8 cellular contexts compared by ENCODE assay signal in the genomic region with DNA sequence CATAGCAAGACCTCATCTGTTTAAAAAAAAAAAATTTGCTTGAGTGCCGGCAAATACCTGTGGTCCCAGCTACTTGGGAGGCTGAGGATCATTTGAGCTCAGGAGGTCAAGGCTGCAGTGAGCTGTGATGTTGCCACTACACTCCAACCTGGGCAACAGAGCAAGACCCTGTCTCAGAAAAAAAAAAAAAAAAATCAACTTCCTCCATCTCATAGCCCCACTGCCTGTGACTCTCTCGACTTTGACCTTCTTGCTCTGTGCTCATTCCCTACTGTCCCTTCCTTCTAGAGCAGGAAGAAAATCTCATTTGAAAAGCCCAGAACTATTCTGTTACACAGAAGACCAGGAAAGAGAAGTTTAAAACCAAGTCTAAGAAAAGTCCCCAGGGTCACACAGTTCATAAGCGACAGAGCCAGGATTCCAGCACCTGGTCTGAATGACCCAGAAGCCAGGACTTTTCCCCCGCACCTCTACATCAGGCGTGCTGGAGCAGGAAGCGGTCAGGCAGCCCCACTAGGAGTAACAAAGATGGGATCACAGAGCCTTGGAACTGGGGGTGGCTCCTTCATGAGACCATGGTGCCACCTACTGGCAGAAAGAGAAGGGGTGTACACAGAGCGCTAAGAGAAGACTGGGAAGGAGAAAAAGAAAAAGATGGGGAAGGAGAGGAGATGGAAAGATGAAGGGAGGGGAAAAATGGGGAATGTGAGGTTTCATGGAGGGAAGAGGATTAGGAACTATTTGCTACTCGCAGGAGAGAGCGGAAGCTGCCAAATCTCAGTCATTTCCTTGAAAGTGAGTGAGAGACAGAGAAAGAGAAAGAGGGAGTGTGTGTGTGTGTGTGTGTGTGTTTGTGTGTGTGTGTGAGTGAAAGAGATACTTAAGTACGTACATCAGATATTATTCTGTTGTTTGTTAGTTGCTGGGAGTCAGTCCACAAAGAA. TPM values are rescaled to one million over a fixed set of nuclear protein-coding genes. Genes with fewer than 3 reads are reported as not detected.
A peak's percentile ranks its signal among the peaks of the same experiment; 100 is the strongest.
DNase-seq lines count a peak whose midpoint lies in the region; ATAC-seq and TF ChIP-seq lines count a peak whose summit lies in the region.

No MANE protein-coding gene starts in this region.

- no peak for TF ChIP-seq POLR2A in GM18505 (IDR thresholded peaks at IDR 0.05; ENCODE audit: borderline replicate concordance, extremely low read depth, insufficient read depth, insufficient read length)

- H3K4me1 Mint-ChIP-seq in activated naive CD8-positive, alpha-beta T cell treated with anti-CD3 and anti-CD28 coated beads, Interleukin-2, amount 10 ng/mL, durations not matched to agents 7 days and 5 days, result peaks cover 10% of the 10 kb centered on the region
- peaks cover 14% of the 10 kb centered on the region for H3K4me1 Mint-ChIP-seq in progenitor cell of endocrine pancreas (ENCODE audit: low read depth)

- ATAC-seq in GM19463 (IDR thresholded peaks at IDR 0.05; ENCODE audit: unreplicated experiment) (peak; percentile 42), SK-N-SH treated with all-trans-retinoic acid at 6 μM for 48 hours (peak; percentile 84), GM18505 (IDR thresholded peaks at IDR 0.05; ENCODE audit: unreplicated experiment) (no peak)
- peak; percentile 77 for ATAC-seq in activated naive CD8-positive, alpha-beta T cell treated with anti-CD3 and anti-CD28 coated beads, Interleukin-2, amount 10 ng/mL, durations not matched to agents 7 days and 5 days (ENCODE audit: low read depth)

- H3K9me3 Mint-ChIP-seq in activated naive CD8-positive, alpha-beta T cell treated with anti-CD3 and anti-CD28 coated beads, Interleukin-2, amount 10 ng/mL, durations not matched to agents 7 days and 5 days, result no peaks in the 10 kb centered on the region
- no peaks in the 10 kb centered on the region for H3K9me3 Mint-ChIP-seq in progenitor cell of endocrine pancreas (ENCODE audit: low read depth)

- intact Hi-C loops in head of caudate nucleus (cut with DNase I), result loop anchor here (2.0 kb wide), 2 partner anchors 43 to 143 kb away; no protein-coding TSS in a partner anchor

- POLR2A ChIA-PET in activated naive CD8-positive, alpha-beta T cell treated with anti-CD3 and anti-CD28 coated beads, Interleukin-2, amount 10 ng/mL, durations not matched to agents 7 days and 5 days (lab: Charles Lee), result interaction anchor here (0.7 kb wide), 1 partner anchor 147 kb away, joined by 3 read pairs; no protein-coding TSS in a partner anchor

- peak; percentile 83 for DNase-seq in AG10803 (ENCODE audit: low read depth)
- peak; percentile 81 for DNase-seq in NCI-H1105 (lab: John Stamatoyannopoulos, UW)
- DNase-seq in activated naive CD8-positive, alpha-beta T cell treated with anti-CD3 and anti-CD28 coated beads, Interleukin-2, amount 10 ng/mL, durations not matched to agents 7 days and 5 days, result peak; percentile 54
- peak; percentile 63 to 95 (median 84) for DNase-seq in head of caudate nucleus
- DNase-seq in progenitor cell of endocrine pancreas (ENCODE audit: low spot score, unreplicated experiment), result peak; percentile 66

- no peak overlapping the region for H3K4me3 ChIP-seq in AG10803 (ENCODE audit: low read length)

- no peaks in the 10 kb centered on the region for H3K36me3 Mint-ChIP-seq in activated naive CD8-positive, alpha-beta T cell treated with anti-CD3 and anti-CD28 coated beads, Interleukin-2, amount 10 ng/mL, durations not matched to agents 7 days and 5 days
- H3K36me3 Mint-ChIP-seq in progenitor cell of endocrine pancreas (ENCODE audit: insufficient read depth), result no peaks in the 10 kb centered on the region

- no peak overlapping the region for H3K27ac Mint-ChIP-seq in activated naive CD8-positive, alpha-beta T cell treated with anti-CD3 and anti-CD28 coated beads, Interleukin-2, amount 10 ng/mL, durations not matched to agents 7 days and 5 days
- no peak overlapping the region for H3K27ac Mint-ChIP-seq in progenitor cell of endocrine pancreas

- H3K4me3 Mint-ChIP-seq in activated naive CD8-positive, alpha-beta T cell treated with anti-CD3 and anti-CD28 coated beads, Interleukin-2, amount 10 ng/mL, durations not matched to agents 7 days and 5 days, result no peak overlapping the region
- H3K4me3 Mint-ChIP-seq in progenitor cell of endocrine pancreas (ENCODE audit: low read depth), result no peak overlapping the region

- TF ChIP-seq CTCF in AG10803 (conservative IDR thresholded peaks at IDR 0.05; ENCODE audit: low read length), result peak; percentile 94
- peak; percentile 95 for TF ChIP-seq CTCF in progenitor cell of endocrine pancreas (IDR thresholded peaks at IDR 0.05; ENCODE audit: unreplicated experiment)

- no peaks in the 10 kb centered on the region for H3K27me3 Mint-ChIP-seq in activated naive CD8-positive, alpha-beta T cell treated with anti-CD3 and anti-CD28 coated beads, Interleukin-2, amount 10 ng/mL, durations not matched to agents 7 days and 5 days
- peaks cover 6% of the 10 kb centered on the region for H3K27me3 Mint-ChIP-seq in progenitor cell of endocrine pancreas

TF ChIP-seq in SK-N-SH treated with all-trans-retinoic acid at 6 μM for 48 hours, 23 proteins besides CTCF, POLR2A, EP300 and RAD21:
- TF ChIP-seq, protein P1, sequence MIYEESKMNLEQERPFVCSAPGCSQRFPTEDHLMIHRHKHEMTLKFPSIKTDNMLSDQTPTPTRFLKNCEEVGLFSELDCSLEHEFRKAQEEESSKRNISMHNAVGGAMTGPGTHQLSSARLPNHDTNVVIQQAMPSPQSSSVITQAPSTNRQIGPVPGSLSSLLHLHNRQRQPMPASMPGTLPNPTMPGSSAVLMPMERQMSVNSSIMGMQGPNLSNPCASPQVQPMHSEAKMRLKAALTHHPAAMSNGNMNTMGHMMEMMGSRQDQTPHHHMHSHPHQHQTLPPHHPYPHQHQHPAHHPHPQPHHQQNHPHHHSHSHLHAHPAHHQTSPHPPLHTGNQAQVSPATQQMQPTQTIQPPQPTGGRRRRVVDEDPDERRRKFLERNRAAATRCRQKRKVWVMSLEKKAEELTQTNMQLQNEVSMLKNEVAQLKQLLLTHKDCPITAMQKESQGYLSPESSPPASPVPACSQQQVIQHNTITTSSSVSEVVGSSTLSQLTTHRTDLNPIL (CRISPR knock-in tag; IDR thresholded peaks at IDR 0.05; ENCODE audit: low read depth), result no peak
- TF ChIP-seq, protein P2, sequence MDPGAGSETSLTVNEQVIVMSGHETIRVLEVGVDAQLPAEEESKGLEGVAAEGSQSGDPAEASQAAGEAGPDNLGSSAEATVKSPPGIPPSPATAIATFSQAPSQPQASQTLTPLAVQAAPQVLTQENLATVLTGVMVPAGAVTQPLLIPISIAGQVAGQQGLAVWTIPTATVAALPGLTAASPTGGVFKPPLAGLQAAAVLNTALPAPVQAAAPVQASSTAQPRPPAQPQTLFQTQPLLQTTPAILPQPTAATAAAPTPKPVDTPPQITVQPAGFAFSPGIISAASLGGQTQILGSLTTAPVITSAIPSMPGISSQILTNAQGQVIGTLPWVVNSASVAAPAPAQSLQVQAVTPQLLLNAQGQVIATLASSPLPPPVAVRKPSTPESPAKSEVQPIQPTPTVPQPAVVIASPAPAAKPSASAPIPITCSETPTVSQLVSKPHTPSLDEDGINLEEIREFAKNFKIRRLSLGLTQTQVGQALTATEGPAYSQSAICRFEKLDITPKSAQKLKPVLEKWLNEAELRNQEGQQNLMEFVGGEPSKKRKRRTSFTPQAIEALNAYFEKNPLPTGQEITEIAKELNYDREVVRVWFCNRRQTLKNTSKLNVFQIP (CRISPR knock-in tag; IDR thresholded peaks at IDR 0.05; ENCODE audit: borderline replicate concordance, low read depth), result no peak
- TF ChIP-seq, protein P3, sequence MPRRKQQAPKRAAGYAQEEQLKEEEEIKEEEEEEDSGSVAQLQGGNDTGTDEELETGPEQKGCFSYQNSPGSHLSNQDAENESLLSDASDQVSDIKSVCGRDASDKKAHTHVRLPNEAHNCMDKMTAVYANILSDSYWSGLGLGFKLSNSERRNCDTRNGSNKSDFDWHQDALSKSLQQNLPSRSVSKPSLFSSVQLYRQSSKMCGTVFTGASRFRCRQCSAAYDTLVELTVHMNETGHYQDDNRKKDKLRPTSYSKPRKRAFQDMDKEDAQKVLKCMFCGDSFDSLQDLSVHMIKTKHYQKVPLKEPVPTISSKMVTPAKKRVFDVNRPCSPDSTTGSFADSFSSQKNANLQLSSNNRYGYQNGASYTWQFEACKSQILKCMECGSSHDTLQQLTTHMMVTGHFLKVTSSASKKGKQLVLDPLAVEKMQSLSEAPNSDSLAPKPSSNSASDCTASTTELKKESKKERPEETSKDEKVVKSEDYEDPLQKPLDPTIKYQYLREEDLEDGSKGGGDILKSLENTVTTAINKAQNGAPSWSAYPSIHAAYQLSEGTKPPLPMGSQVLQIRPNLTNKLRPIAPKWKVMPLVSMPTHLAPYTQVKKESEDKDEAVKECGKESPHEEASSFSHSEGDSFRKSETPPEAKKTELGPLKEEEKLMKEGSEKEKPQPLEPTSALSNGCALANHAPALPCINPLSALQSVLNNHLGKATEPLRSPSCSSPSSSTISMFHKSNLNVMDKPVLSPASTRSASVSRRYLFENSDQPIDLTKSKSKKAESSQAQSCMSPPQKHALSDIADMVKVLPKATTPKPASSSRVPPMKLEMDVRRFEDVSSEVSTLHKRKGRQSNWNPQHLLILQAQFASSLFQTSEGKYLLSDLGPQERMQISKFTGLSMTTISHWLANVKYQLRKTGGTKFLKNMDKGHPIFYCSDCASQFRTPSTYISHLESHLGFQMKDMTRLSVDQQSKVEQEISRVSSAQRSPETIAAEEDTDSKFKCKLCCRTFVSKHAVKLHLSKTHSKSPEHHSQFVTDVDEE (CRISPR knock-in tag; IDR thresholded peaks at IDR 0.05), result no peak
- TF ChIP-seq ZNF70 (CRISPR knock-in tag; IDR thresholded peaks at IDR 0.05) (no peak), ZFP30 (CRISPR knock-in tag; IDR thresholded peaks at IDR 0.05) (no peak), ZC3H10 (CRISPR knock-in tag; IDR thresholded peaks at IDR 0.05) (no peak), ARNTL (CRISPR knock-in tag; IDR thresholded peaks at IDR 0.05; ENCODE audit: borderline replicate concordance, low read depth) (no peak), ESRRG (CRISPR knock-in tag; IDR thresholded peaks at IDR 0.05) (no peak)

RNA-seq across cellular contexts. Expression of a gene that starts 3.1 kb away (rescaled TPM):
- total RNA-seq in activated naive CD8-positive, alpha-beta T cell treated with anti-CD3 and anti-CD28 coated beads, Interleukin-2, amount 10 ng/mL, durations not matched to agents 7 days and 5 days, result not detected
- total RNA-seq in progenitor cell of endocrine pancreas, result not detected in 2 replicates

RNA-seq across cellular contexts. Expression of a gene that starts 4.5 kb away (rescaled TPM):
- total RNA-seq in activated naive CD8-positive, alpha-beta T cell treated with anti-CD3 and anti-CD28 coated beads, Interleukin-2, amount 10 ng/mL, durations not matched to agents 7 days and 5 days, result not detected
- 4.5 and 8.1 TPM in 2 replicates for total RNA-seq in progenitor cell of endocrine pancreas

RNA-seq across cellular contexts. Expression of a gene that starts 18.8 kb away (rescaled TPM):
- total RNA-seq in activated naive CD8-positive, alpha-beta T cell treated with anti-CD3 and anti-CD28 coated beads, Interleukin-2, amount 10 ng/mL, durations not matched to agents 7 days and 5 days, result 10 to 100 TPM; 32.7 to 34.3 TPM
- 101 and 102 TPM in 2 replicates for total RNA-seq in progenitor cell of endocrine pancreas

RNA-seq across cellular contexts. Expression of a gene that starts 23.7 kb away (rescaled TPM):
- total RNA-seq in activated naive CD8-positive, alpha-beta T cell treated with anti-CD3 and anti-CD28 coated beads, Interleukin-2, amount 10 ng/mL, durations not matched to agents 7 days and 5 days, result under 1 TPM; 0.20 to 0.36 TPM
- 1.2 and 2.0 TPM in 2 replicates for total RNA-seq in progenitor cell of endocrine pancreas

RNA-seq across cellular contexts. Expression of a gene that starts 47.0 kb away (rescaled TPM):
- total RNA-seq in activated naive CD8-positive, alpha-beta T cell treated with anti-CD3 and anti-CD28 coated beads, Interleukin-2, amount 10 ng/mL, durations not matched to agents 7 days and 5 days, result 1 to 10 TPM; 3.4 to 3.7 TPM
- total RNA-seq in progenitor cell of endocrine pancreas, result 54.1 and 55.4 TPM in 2 replicates
